In the genomic region with DNA sequence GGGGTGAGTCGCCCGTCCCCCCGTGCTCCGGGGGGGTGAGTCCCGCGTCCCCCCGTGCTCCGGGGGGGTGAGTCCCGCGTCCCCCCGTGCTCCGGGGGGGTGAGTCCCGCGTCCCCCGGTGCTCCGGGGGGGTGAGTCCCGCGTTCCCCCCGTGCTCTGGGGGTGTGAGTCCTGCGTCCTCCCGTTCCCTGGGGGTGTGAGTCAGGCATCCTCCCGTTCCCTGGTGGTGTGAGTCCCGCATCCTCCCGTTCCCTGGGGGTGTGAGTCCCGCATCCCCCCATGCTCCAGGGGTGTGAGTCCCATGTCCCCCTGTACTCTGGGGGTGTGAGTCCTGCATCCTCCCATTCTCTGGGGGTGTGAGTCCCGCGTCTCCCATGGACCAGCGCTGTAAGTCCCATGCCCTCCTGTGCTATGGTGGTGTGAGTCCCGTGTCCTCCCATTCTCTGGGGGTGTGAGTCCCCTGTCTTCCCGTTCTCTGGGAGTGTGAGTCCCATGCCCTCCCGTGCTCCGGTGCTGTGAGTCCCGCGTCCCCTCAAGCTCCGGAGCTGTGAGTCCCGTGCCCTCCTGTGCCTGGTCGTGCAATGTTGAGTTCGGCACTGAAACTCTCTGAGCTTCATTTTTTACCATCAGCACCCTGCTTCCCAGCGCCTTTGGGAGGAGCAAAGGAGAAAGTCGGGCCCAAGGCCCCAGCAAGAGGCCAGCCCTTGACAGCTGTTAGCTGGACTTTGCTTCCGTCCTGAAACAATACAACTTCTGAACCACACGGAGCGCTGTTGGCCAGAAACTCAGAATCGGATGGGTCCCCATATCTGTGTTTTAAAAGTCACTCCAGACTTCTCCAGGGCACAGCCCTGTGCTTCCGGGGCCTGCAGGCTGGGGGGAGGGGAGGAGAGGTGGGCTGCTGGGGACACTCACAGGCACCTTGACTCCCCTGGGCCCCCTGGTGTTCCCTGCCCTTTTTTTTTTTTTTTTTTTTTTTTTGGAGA, we compare ENCODE assay signal across 1 cellular context.
TF ChIP-seq lines count a peak whose summit lies in the region.

No MANE protein-coding gene starts in this region.

TF ChIP-seq in HepG2, 621 proteins besides CTCF, POLR2A, EP300 and RAD21 (continued from another document):
- TF ChIP-seq, protein P1, sequence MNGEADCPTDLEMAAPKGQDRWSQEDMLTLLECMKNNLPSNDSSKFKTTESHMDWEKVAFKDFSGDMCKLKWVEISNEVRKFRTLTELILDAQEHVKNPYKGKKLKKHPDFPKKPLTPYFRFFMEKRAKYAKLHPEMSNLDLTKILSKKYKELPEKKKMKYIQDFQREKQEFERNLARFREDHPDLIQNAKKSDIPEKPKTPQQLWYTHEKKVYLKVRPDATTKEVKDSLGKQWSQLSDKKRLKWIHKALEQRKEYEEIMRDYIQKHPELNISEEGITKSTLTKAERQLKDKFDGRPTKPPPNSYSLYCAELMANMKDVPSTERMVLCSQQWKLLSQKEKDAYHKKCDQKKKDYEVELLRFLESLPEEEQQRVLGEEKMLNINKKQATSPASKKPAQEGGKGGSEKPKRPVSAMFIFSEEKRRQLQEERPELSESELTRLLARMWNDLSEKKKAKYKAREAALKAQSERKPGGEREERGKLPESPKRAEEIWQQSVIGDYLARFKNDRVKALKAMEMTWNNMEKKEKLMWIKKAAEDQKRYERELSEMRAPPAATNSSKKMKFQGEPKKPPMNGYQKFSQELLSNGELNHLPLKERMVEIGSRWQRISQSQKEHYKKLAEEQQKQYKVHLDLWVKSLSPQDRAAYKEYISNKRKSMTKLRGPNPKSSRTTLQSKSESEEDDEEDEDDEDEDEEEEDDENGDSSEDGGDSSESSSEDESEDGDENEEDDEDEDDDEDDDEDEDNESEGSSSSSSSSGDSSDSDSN (CRISPR knock-in tag; IDR thresholded peaks at IDR 0.05), result 0 out of 2 replicates have a peak, but pooled peaks have one; percentile 48
- no peak for TF ChIP-seq GTF3A (CRISPR knock-in tag; conservative IDR thresholded peaks at IDR 0.05)
- no peak for TF ChIP-seq RFXAP (CRISPR knock-in tag; IDR thresholded peaks at IDR 0.05; ENCODE audit: borderline replicate concordance)
- TF ChIP-seq, protein P2, sequence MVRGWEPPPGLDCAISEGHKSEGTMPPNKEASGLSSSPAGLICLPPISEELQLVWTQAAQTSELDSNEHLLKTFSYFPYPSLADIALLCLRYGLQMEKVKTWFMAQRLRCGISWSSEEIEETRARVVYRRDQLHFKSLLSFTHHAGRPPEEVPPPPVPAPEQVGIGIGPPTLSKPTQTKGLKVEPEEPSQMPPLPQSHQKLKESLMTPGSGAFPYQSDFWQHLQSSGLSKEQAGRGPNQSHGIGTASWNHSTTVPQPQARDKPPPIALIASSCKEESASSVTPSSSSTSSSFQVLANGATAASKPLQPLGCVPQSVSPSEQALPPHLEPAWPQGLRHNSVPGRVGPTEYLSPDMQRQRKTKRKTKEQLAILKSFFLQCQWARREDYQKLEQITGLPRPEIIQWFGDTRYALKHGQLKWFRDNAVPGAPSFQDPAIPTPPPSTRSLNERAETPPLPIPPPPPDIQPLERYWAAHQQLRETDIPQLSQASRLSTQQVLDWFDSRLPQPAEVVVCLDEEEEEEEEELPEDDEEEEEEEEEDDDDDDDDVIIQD (CRISPR knock-in tag; IDR thresholded peaks at IDR 0.05; ENCODE audit: low read depth), result 0 out of 2 replicates have a peak, but pooled peaks have one; percentile 42
- TF ChIP-seq SMAD3 (CRISPR knock-in tag; IDR thresholded peaks at IDR 0.05), result 0 out of 2 replicates have a peak, but pooled peaks have one; percentile 43
- TF ChIP-seq DPF2 (CRISPR knock-in tag; IDR thresholded peaks at IDR 0.05; ENCODE audit: borderline replicate concordance, low read depth), result peak; percentile 41; the same call in 1 of the 2 replicates
- 0 out of 2 replicates have a peak, but pooled peaks have one; percentile 36 for TF ChIP-seq NR2C2 (CRISPR knock-in tag; IDR thresholded peaks at IDR 0.05; ENCODE audit: borderline replicate concordance)
- TF ChIP-seq HDAC1 (CRISPR knock-in tag; IDR thresholded peaks at IDR 0.05), result peak; percentile 50; the same call in 1 of the 2 replicates
- TF ChIP-seq ZSCAN22 (CRISPR knock-in tag; IDR thresholded peaks at IDR 0.05), result no peak
- TF ChIP-seq ELF1 (CRISPR knock-in tag; IDR thresholded peaks at IDR 0.05), result peak; percentile 45; the same call in 1 of the 2 replicates
- TF ChIP-seq RAD51 (IDR thresholded peaks at IDR 0.05; ENCODE audit: borderline replicate concordance), result no peak
- no peak for TF ChIP-seq CEBPG (CRISPR knock-in tag; IDR thresholded peaks at IDR 0.05)
- peak; percentile 48; the same call in 1 of the 2 replicates for TF ChIP-seq ZNF619 (CRISPR knock-in tag; IDR thresholded peaks at IDR 0.05)
- no peak for TF ChIP-seq ZNF367 (CRISPR knock-in tag; IDR thresholded peaks at IDR 0.05; ENCODE audit: borderline replicate concordance)
- TF ChIP-seq, protein P3, sequence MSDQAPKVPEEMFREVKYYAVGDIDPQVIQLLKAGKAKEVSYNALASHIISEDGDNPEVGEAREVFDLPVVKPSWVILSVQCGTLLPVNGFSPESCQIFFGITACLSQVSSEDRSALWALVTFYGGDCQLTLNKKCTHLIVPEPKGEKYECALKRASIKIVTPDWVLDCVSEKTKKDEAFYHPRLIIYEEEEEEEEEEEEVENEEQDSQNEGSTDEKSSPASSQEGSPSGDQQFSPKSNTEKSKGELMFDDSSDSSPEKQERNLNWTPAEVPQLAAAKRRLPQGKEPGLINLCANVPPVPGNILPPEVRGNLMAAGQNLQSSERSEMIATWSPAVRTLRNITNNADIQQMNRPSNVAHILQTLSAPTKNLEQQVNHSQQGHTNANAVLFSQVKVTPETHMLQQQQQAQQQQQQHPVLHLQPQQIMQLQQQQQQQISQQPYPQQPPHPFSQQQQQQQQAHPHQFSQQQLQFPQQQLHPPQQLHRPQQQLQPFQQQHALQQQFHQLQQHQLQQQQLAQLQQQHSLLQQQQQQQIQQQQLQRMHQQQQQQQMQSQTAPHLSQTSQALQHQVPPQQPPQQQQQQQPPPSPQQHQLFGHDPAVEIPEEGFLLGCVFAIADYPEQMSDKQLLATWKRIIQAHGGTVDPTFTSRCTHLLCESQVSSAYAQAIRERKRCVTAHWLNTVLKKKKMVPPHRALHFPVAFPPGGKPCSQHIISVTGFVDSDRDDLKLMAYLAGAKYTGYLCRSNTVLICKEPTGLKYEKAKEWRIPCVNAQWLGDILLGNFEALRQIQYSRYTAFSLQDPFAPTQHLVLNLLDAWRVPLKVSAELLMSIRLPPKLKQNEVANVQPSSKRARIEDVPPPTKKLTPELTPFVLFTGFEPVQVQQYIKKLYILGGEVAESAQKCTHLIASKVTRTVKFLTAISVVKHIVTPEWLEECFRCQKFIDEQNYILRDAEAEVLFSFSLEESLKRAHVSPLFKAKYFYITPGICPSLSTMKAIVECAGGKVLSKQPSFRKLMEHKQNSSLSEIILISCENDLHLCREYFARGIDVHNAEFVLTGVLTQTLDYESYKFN (CRISPR knock-in tag; conservative IDR thresholded peaks at IDR 0.05), result peak; percentile 36; the same call in 1 of the 2 replicates
- TF ChIP-seq SIX1 (CRISPR knock-in tag; IDR thresholded peaks at IDR 0.05; ENCODE audit: borderline replicate concordance), result no peak
- TF ChIP-seq, protein P4, sequence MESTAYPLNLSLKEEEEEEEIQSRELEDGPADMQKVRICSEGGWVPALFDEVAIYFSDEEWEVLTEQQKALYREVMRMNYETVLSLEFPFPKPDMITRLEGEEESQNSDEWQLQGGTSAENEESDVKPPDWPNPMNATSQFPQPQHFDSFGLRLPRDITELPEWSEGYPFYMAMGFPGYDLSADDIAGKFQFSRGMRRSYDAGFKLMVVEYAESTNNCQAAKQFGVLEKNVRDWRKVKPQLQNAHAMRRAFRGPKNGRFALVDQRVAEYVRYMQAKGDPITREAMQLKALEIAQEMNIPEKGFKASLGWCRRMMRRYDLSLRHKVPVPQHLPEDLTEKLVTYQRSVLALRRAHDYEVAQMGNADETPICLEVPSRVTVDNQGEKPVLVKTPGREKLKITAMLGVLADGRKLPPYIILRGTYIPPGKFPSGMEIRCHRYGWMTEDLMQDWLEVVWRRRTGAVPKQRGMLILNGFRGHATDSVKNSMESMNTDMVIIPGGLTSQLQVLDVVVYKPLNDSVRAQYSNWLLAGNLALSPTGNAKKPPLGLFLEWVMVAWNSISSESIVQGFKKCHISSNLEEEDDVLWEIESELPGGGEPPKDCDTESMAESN (CRISPR knock-in tag; conservative IDR thresholded peaks at IDR 0.05), result no peak
- no peak for TF ChIP-seq TRIM24 (CRISPR knock-in tag; IDR thresholded peaks at IDR 0.05)
- TF ChIP-seq, protein P5, sequence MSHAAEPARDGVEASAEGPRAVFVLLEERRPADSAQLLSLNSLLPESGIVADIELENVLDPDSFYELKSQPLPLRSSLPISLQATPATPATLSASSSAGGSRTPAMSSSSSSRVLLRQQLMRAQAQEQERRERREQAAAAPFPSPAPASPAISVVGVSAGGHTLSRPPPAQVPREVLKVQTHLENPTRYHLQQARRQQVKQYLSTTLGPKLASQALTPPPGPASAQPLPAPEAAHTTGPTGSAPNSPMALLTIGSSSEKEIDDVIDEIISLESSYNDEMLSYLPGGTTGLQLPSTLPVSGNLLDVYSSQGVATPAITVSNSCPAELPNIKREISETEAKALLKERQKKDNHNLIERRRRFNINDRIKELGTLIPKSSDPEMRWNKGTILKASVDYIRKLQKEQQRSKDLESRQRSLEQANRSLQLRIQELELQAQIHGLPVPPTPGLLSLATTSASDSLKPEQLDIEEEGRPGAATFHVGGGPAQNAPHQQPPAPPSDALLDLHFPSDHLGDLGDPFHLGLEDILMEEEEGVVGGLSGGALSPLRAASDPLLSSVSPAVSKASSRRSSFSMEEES (CRISPR knock-in tag; IDR thresholded peaks at IDR 0.05), result no peak
- no peak for TF ChIP-seq ZNF354B (CRISPR knock-in tag; IDR thresholded peaks at IDR 0.05)
- TF ChIP-seq, protein P6, sequence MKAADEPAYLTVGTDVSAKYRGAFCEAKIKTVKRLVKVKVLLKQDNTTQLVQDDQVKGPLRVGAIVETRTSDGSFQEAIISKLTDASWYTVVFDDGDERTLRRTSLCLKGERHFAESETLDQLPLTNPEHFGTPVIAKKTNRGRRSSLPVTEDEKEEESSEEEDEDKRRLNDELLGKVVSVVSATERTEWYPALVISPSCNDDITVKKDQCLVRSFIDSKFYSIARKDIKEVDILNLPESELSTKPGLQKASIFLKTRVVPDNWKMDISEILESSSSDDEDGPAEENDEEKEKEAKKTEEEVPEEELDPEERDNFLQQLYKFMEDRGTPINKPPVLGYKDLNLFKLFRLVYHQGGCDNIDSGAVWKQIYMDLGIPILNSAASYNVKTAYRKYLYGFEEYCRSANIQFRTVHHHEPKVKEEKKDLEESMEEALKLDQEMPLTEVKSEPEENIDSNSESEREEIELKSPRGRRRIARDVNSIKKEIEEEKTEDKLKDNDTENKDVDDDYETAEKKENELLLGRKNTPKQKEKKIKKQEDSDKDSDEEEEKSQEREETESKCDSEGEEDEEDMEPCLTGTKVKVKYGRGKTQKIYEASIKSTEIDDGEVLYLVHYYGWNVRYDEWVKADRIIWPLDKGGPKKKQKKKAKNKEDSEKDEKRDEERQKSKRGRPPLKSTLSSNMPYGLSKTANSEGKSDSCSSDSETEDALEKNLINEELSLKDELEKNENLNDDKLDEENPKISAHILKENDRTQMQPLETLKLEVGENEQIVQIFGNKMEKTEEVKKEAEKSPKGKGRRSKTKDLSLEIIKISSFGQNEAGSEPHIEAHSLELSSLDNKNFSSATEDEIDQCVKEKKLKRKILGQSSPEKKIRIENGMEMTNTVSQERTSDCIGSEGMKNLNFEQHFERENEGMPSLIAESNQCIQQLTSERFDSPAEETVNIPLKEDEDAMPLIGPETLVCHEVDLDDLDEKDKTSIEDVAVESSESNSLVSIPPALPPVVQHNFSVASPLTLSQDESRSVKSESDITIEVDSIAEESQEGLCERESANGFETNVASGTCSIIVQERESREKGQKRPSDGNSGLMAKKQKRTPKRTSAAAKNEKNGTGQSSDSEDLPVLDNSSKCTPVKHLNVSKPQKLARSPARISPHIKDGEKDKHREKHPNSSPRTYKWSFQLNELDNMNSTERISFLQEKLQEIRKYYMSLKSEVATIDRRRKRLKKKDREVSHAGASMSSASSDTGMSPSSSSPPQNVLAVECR (CRISPR knock-in tag; IDR thresholded peaks at IDR 0.05; ENCODE audit: borderline replicate concordance), result peak; percentile 66; the same call in 1 of the 2 replicates
- no peak for TF ChIP-seq ARHGAP35 (CRISPR knock-in tag; IDR thresholded peaks at IDR 0.05; ENCODE audit: borderline replicate concordance)
- TF ChIP-seq MYNN (CRISPR knock-in tag; IDR thresholded peaks at IDR 0.05; ENCODE audit: low read depth), result no peak
- peak; percentile 35; the same call in 1 of the 2 replicates for TF ChIP-seq MIER3 (CRISPR knock-in tag; IDR thresholded peaks at IDR 0.05; ENCODE audit: borderline replicate concordance)
- TF ChIP-seq ZNF660 (CRISPR knock-in tag; IDR thresholded peaks at IDR 0.05; ENCODE audit: borderline replicate concordance, low read depth), result no peak
- TF ChIP-seq ZNF30 (CRISPR knock-in tag; IDR thresholded peaks at IDR 0.05), result no peak
- TF ChIP-seq CC2D1A (CRISPR knock-in tag; IDR thresholded peaks at IDR 0.05), result no peak
- no peak for TF ChIP-seq LCORL (IDR thresholded peaks at IDR 0.05)
- TF ChIP-seq LCORL (CRISPR knock-in tag; IDR thresholded peaks at IDR 0.05), result 0 out of 2 replicates have a peak, but pooled peaks have one; percentile 53
- peak; percentile 67; the same call in 1 of the 2 replicates for TF ChIP-seq NRL (CRISPR knock-in tag; IDR thresholded peaks at IDR 0.05; ENCODE audit: borderline replicate concordance)
- peak; percentile 44; the same call in 1 of the 2 replicates for TF ChIP-seq ZNF230 (CRISPR knock-in tag; IDR thresholded peaks at IDR 0.05)
- no peak for TF ChIP-seq ZNF883 (CRISPR knock-in tag; IDR thresholded peaks at IDR 0.05; ENCODE audit: not compliant biosample characterization)
